ENCODE assay signal across 8 cellular contexts in the genomic region with DNA sequence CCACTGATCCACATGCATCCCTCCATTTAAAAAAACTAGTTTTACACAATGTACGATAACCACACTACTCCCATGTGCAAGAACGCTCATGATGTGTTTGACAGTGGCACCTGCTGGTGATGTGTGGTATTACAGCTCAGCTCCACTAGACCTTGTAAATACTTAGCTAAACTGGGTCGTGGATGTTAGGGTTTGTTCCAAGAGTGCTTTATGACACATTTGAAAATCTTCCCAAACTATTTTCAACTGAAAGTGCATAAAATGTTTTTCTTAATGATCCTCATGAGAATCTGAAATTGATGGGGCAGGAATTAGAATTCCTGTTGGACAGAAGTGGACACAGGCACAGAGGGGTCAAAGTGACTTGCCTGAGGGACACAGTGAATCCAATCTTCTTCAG.
DNase-seq lines count a peak whose midpoint lies in the region; ATAC-seq and TF ChIP-seq lines count a peak whose summit lies in the region.

No MANE protein-coding gene starts in this region.

- DNase-seq in CD1c-positive myeloid dendritic cell (ENCODE audit: extremely low spot score) (peak; percentile 74), HL-60 (ENCODE audit: low read depth in 1 of 2, low spot score in 1 of 2) (peak in 1 of 2 experiments; percentile 67), left ventricle myocardium inferior (peak; percentile 61), islet precursor cell (no peak)
- peak; percentile 55 for DNase-seq in activated CD4-positive, alpha-beta memory T cell treated with anti-CD3 and anti-CD28 coated beads for 36 hours
- peak; percentile 75 for DNase-seq in stimulated activated CD8-positive, alpha-beta memory T cell treated with anti-CD3 and anti-CD28 coated beads, Interleukin-4, amount 100 ng/mL, for 48 hours

- H3K4me3 ChIP-seq in HL-60 (replicated peaks; ENCODE audit: insufficient read depth, low read length) (no peak overlapping the region), left ventricle myocardium inferior (no peak overlapping the region)

- peaks cover 8% of the 10 kb centered on the region for H3K36me3 Mint-ChIP-seq in activated CD4-positive, alpha-beta memory T cell treated with anti-CD3 and anti-CD28 coated beads for 36 hours

- H3K9me3 ChIP-seq in left ventricle myocardium inferior (replicated peaks): peaks cover 12% of the 10 kb centered on the region

- peaks cover 13% of the 10 kb centered on the region for H3K27me3 Mint-ChIP-seq in activated CD4-positive, alpha-beta memory T cell treated with anti-CD3 and anti-CD28 coated beads for 36 hours

- H3K27me3 ChIP-seq in HL-60 (ENCODE audit: insufficient read depth, poor library complexity, severe bottlenecking) (no peaks in the 10 kb centered on the region), left ventricle myocardium inferior (ENCODE audit: low read depth) (no peaks in the 10 kb centered on the region)

- no peak overlapping the region for H3K4me3 Mint-ChIP-seq in activated CD4-positive, alpha-beta memory T cell treated with anti-CD3 and anti-CD28 coated beads for 36 hours

- peaks cover 52% of the 10 kb centered on the region for H3K4me1 ChIP-seq in left ventricle myocardium inferior

- H3K36me3 ChIP-seq in left ventricle myocardium inferior: no peaks in the 10 kb centered on the region

- ATAC-seq in HG02763 (IDR thresholded peaks at IDR 0.05; ENCODE audit: unreplicated experiment) (no peak), HG02798 (IDR thresholded peaks at IDR 0.05; ENCODE audit: poor library complexity, unreplicated experiment) (no peak)

- peaks cover 28% of the 10 kb centered on the region for H3K4me1 Mint-ChIP-seq in activated CD4-positive, alpha-beta memory T cell treated with anti-CD3 and anti-CD28 coated beads for 36 hours (ENCODE audit: low read depth)

- POLR2A ChIA-PET in activated CD4-positive, alpha-beta memory T cell treated with anti-CD3 and anti-CD28 coated beads for 36 hours (lab: Charles Lee): no interaction called here

- TF ChIP-seq CTCF in HL-60 (IDR thresholded peaks at IDR 0.05; ENCODE audit: insufficient read depth, low read length) (peak; percentile 86), left ventricle myocardium inferior (IDR thresholded peaks at IDR 0.05; ENCODE audit: borderline replicate concordance) (peak; percentile 70)

- CTCF ChIA-PET in activated CD4-positive, alpha-beta memory T cell treated with anti-CD3 and anti-CD28 coated beads for 36 hours (lab: Charles Lee): interaction anchor here (0.6 to 4.8 kb wide), 17 partner anchors 8 to 728 kb away, joined by 3 to 44 read pairs (median 4); no protein-coding TSS in a partner anchor

- H3K27ac Mint-ChIP-seq in activated CD4-positive, alpha-beta memory T cell treated with anti-CD3 and anti-CD28 coated beads for 36 hours: no peak overlapping the region

- H3K9me3 Mint-ChIP-seq in activated CD4-positive, alpha-beta memory T cell treated with anti-CD3 and anti-CD28 coated beads for 36 hours: peaks cover 27% of the 10 kb centered on the region

- H3K27ac ChIP-seq in HL-60 (replicated peaks) (no peak overlapping the region), left ventricle myocardium inferior (replicated peaks) (peak overlapping the region; percentile 85)

- intact Hi-C loops in activated CD4-positive, alpha-beta memory T cell treated with anti-CD3 and anti-CD28 coated beads for 36 hours (cut with micrococcal nuclease): loop anchor here (10.0 kb wide), 1 partner anchor 600 kb away; no protein-coding TSS in a partner anchor
- intact Hi-C loops in left ventricle myocardium inferior (cut with micrococcal nuclease): loop anchor here (10.0 kb wide), 1 partner anchor 410 kb away; no protein-coding TSS in a partner anchor
